ENCODE assay signal across 8 cellular contexts in genomic region chr1:148081205-148081604, GRCh38.
DNase-seq lines count a peak whose midpoint lies in the region; ATAC-seq and TF ChIP-seq lines count a peak whose summit lies in the region.
"Not testable (repeated sequence)": the region's sequence is repeated elsewhere in the genome, so short reads cannot be mapped to it uniquely, and the experiment has no call there.

No MANE protein-coding gene starts in this region.

- BruUV-seq in Panc1 (replicated peaks; lab: Mats Ljungman, UMichigan) = not testable (repeated sequence)

- H3K36me3 Mint-ChIP-seq in activated T-cell treated with anti-CD3 and anti-CD28 coated beads, Interleukin-2, amount 50 U/mL, for 72 hours (ENCODE audit: insufficient read depth in 2 of 2) = not testable (repeated sequence)

- H4K20me1 ChIP-seq in DND-41 (ENCODE audit: insufficient read depth, low read length) = not testable (repeated sequence)

- not testable (repeated sequence) for H3K9me3 Mint-ChIP-seq in activated T-cell treated with anti-CD3 and anti-CD28 coated beads, Interleukin-2, amount 50 U/mL, for 72 hours; stimulated activated naive CD8-positive, alpha-beta T cell treated with anti-CD3 and anti-CD28 coated beads, Interleukin-15, amount 100 ng/mL, for 72 hours

- not testable (repeated sequence) for DNase-seq in DND-41; Panc1 (ENCODE audit: low read depth, low spot score); activated T-cell treated with anti-CD3 and anti-CD28 coated beads, Interleukin-2, amount 50 U/mL, for 72 hours; Right ventricle myocardium superior; mucosa of descending colon; stimulated activated naive CD8-positive, alpha-beta T cell treated with anti-CD3 and anti-CD28 coated beads, Interleukin-15, amount 100 ng/mL, for 72 hours

- POLR2A ChIA-PET in Panc1 (lab: Charles Lee) = not testable (repeated sequence)

- not testable (repeated sequence) for H3K4me1 Mint-ChIP-seq in activated T-cell treated with anti-CD3 and anti-CD28 coated beads, Interleukin-2, amount 50 U/mL, for 72 hours (ENCODE audit: low read depth); stimulated activated naive CD8-positive, alpha-beta T cell treated with anti-CD3 and anti-CD28 coated beads, Interleukin-15, amount 100 ng/mL, for 72 hours

- H3K27ac ChIP-seq in DND-41 (ENCODE audit: low read length); Panc1 (ENCODE audit: low read length): not testable (repeated sequence)

- intact Hi-C loops in Panc1 (cut with micrococcal nuclease; ENCODE audit: unreplicated experiment); Right ventricle myocardium superior (cut with DNase I); mucosa of descending colon (cut with DNase I, micrococcal nuclease): not testable (repeated sequence)

- not testable (repeated sequence) for H3K27ac Mint-ChIP-seq in activated T-cell treated with anti-CD3 and anti-CD28 coated beads, Interleukin-2, amount 50 U/mL, for 72 hours; stimulated activated naive CD8-positive, alpha-beta T cell treated with anti-CD3 and anti-CD28 coated beads, Interleukin-15, amount 100 ng/mL, for 72 hours

- H3K27me3 ChIP-seq in DND-41 (ENCODE audit: insufficient read depth, low read length, poor library complexity); Panc1 (ENCODE audit: control insufficient read depth, insufficient read depth, low read length): not testable (repeated sequence)

- H3K9ac ChIP-seq in DND-41 (ENCODE audit: low read depth, low read length) = not testable (repeated sequence)

- not testable (repeated sequence) for H3K4me2 ChIP-seq in DND-41 (ENCODE audit: insufficient read depth, low read length)

- not testable (repeated sequence) for H3K4me1 ChIP-seq in DND-41 (ENCODE audit: insufficient read depth, low read length); Panc1 (ENCODE audit: control insufficient read depth, insufficient read depth, low read length); mucosa of descending colon (ENCODE audit: low read depth)

- H3K4me3 ChIP-seq in DND-41 (ENCODE audit: low read depth in 1 of 2, low read length in 2 of 2); Panc1 (ENCODE audit: low read depth in 2 of 2, low read length in 2 of 2); mucosa of descending colon: not testable (repeated sequence)

- H2AFZ ChIP-seq in DND-41 (ENCODE audit: low read depth, low read length) = not testable (repeated sequence)

- in situ Hi-C loops in Panc1 (cut with HindIII; ENCODE audit: low pct_unique_long_range_greater_than_20kb, low sequenced_read_pairs) = not testable (repeated sequence)

- CTCF ChIA-PET in Panc1 (lab: Charles Lee) = not testable (repeated sequence)

- H3K9me3 ChIP-seq in DND-41 (ENCODE audit: insufficient read depth, low read length, severe bottlenecking); Panc1 (ENCODE audit: control insufficient read depth, insufficient read depth, low read depth, low read length); mucosa of descending colon: not testable (repeated sequence)

- not testable (repeated sequence) for H3K36me3 ChIP-seq in DND-41 (ENCODE audit: insufficient read depth, low read length); Panc1 (ENCODE audit: control insufficient read depth, insufficient read depth, low read length); mucosa of descending colon (ENCODE audit: low read depth)

- not testable (repeated sequence) for H3K27me3 Mint-ChIP-seq in activated T-cell treated with anti-CD3 and anti-CD28 coated beads, Interleukin-2, amount 50 U/mL, for 72 hours (ENCODE audit: low read depth); stimulated activated naive CD8-positive, alpha-beta T cell treated with anti-CD3 and anti-CD28 coated beads, Interleukin-15, amount 100 ng/mL, for 72 hours

- ATAC-seq in DND-41 (ENCODE audit: insufficient read depth, low read depth) = peak; percentile 80
- peak; percentile 57 for ATAC-seq in GM21447 (IDR thresholded peaks at IDR 0.05; ENCODE audit: unreplicated experiment)
- ATAC-seq in HG02938 (IDR thresholded peaks at IDR 0.05; ENCODE audit: unreplicated experiment) = peak; percentile 56
- peak; percentile 80 for ATAC-seq in Panc1
- ATAC-seq in activated T-cell treated with anti-CD3 and anti-CD28 coated beads, Interleukin-2, amount 50 U/mL, for 72 hours (replicated peaks in 1 of 2) = peak; percentile 41 to 55
- ATAC-seq in Right ventricle myocardium superior (ENCODE audit: poor library complexity) = peak; percentile 82
- ATAC-seq in mucosa of descending colon = peak; percentile 93
- peak; percentile 64 for ATAC-seq in stimulated activated naive CD8-positive, alpha-beta T cell treated with anti-CD3 and anti-CD28 coated beads, Interleukin-15, amount 100 ng/mL, for 72 hours

- TF ChIP-seq CTCF in DND-41 (IDR thresholded peaks at IDR 0.05; ENCODE audit: borderline replicate concordance, extremely low read depth, low read length, poor library complexity, severe bottlenecking); Panc1 (IDR thresholded peaks at IDR 0.05); mucosa of descending colon (IDR thresholded peaks at IDR 0.05): not testable (repeated sequence)

- not testable (repeated sequence) for H3K4me3 Mint-ChIP-seq in activated T-cell treated with anti-CD3 and anti-CD28 coated beads, Interleukin-2, amount 50 U/mL, for 72 hours; stimulated activated naive CD8-positive, alpha-beta T cell treated with anti-CD3 and anti-CD28 coated beads, Interleukin-15, amount 100 ng/mL, for 72 hours

- H3K79me2 ChIP-seq in DND-41 (ENCODE audit: insufficient read depth, low read length) = not testable (repeated sequence)
